ENCODE assay signal across 24 cellular contexts in genomic region chr11:63590024-63590788, GRCh38. TPM values are rescaled to one million over a fixed set of nuclear protein-coding genes. Genes with fewer than 3 reads are reported as not detected.
"Had no signal": no experiment of that assay in that cellular context is flagged by ENCODE, and none has a peak within 500 bp of the region (broad histone marks: within the 10 kb centered on the region; RNA-seq: fewer than 3 reads in every experiment).

No MANE protein-coding gene starts in this region.

- H3K27ac ChIP-seq: colonic mucosa, spleen had no signal

- H3K4me1 ChIP-seq: colonic mucosa, spleen had no signal

- H3K27me3 ChIP-seq: colonic mucosa, spleen had no signal

- H3K4me3 ChIP-seq: colonic mucosa, left ventricle myocardium inferior, spleen had no signal

- ATAC-seq: activated CD4-positive, alpha-beta T cell treated with anti-CD3 and anti-CD28 coated beads for 36 hours; activated CD8-positive, alpha-beta memory T cell treated with anti-CD3 and anti-CD28 coated beads, Interleukin-2, amount 10 ng/mL, durations not matched to agents 7 days and 5 days; activated T-helper 17 cell treated with anti-CD3 and anti-CD28 coated beads, Interleukin-2, amount 50 U/mL, for 72 hours had no signal

- H3K9me3 ChIP-seq: colonic mucosa, left ventricle myocardium inferior, spleen had no signal

- FAIRE-seq: frontal cortex, TTC549 had no signal

- H3K36me3 ChIP-seq: colonic mucosa had no signal

- DNase-seq: activated CD4-positive, alpha-beta T cell treated with anti-CD3 and anti-CD28 coated beads for 36 hours; activated CD4-positive, alpha-beta T cell treated with anti-CD3 and anti-CD28 coated beads, Interleukin-2, amount 50 U/mL, for 48 hours; activated CD8-positive, alpha-beta memory T cell treated with anti-CD3 and anti-CD28 coated beads, Interleukin-2, amount 10 ng/mL, durations not matched to agents 7 days and 5 days; activated naive CD4-positive, alpha-beta T cell treated with Interleukin-2 at 50 U/mL for 16 hours; activated naive CD8-positive, alpha-beta T cell treated with anti-CD3 and anti-CD28 coated beads, Interleukin-2, amount 10 ng/mL, durations not matched to agents 7 days and 5 days; activated T-cell treated with anti-CD3 and anti-CD28 coated beads, Interleukin-2, amount 50 U/mL, for 1 hour; amygdala; central memory CD4-positive, alpha-beta T cell; colonic mucosa; hypothalamus; left ventricle myocardium inferior; mammary epithelial cell; naive B cell; spleen; stimulated activated naive CD4-positive, alpha-beta T cell had no signal

RNA-seq across cellular contexts. Expression of gene PLAAT2, which starts 27.0 kb away (rescaled TPM):
- total RNA-seq: activated CD4-positive, alpha-beta T cell treated with anti-CD3 and anti-CD28 coated beads for 36 hours; activated T-helper 17 cell treated with anti-CD3 and anti-CD28 coated beads, Interleukin-2, amount 50 U/mL, for 72 hours; frontal cortex; kidney epithelial cell; left ventricle myocardium inferior; mononuclear cell; neural crest cell; osteoblast; pulmonary artery endothelial cell; subcutaneous adipose tissue had no signal

RNA-seq across cellular contexts. Expression of gene PLAAT4, which starts 53.6 kb away (rescaled TPM):
- total RNA-seq: neural crest cell had no signal
